Comparison of ENCODE assay signal across 19 cellular contexts in genomic region chr12:92277795-92278194, GRCh38.
"Had no signal": no experiment of that assay in that cellular context is flagged by ENCODE, and none has a peak within 500 bp of the region (broad histone marks: within the 10 kb centered on the region; RNA-seq: fewer than 3 reads in every experiment).

No MANE protein-coding gene starts in this region.

- H3K4me3 ChIP-seq: cardiac muscle cell, lower lobe of right lung, thoracic aorta had no signal

- H3K4me1 Mint-ChIP-seq: activated B cell treated with CpG ODN at 0.5 μM for 24 hours had no signal

- DNase-seq: activated B cell treated with CpG ODN at 0.5 μM for 24 hours; activated CD4-positive, alpha-beta T cell treated with anti-CD3 and anti-CD28 coated beads, Interleukin-2, amount 50 U/mL, for 1 hour; activated effector memory CD4-positive, alpha-beta T cell treated with Interleukin-2 at 50 U/mL for 16 hours; amniotic stem cell; effector memory CD8-positive, alpha-beta T cell; hypothalamus; islet precursor cell; left colon; lower lobe of right lung; SIG-M5; stimulated activated CD4-positive, alpha-beta T cell treated with anti-CD3 and anti-CD28 coated beads, Interleukin-2, amount 100 ng/mL, for 24 hours; T-cell had no signal

- H3K9me3 ChIP-seq: lower lobe of right lung, neutrophil, thoracic aorta had no signal

- H3K4me3 Mint-ChIP-seq: activated B cell treated with CpG ODN at 0.5 μM for 24 hours; activated naive CD8-positive, alpha-beta T cell; effector memory CD8-positive, alpha-beta T cell; natural killer cell treated with Interleukin-12 subunit alpha and Interleukin-12 subunit beta and Interleukin-15 and Interleukin-18, amount 100 ng/mL, for 72 hours; T-cell had no signal

- H3K36me3 Mint-ChIP-seq: natural killer cell treated with Interleukin-12 subunit alpha and Interleukin-12 subunit beta and Interleukin-15 and Interleukin-18, amount 100 ng/mL, for 72 hours; T-cell had no signal

- ATAC-seq: effector memory CD8-positive, alpha-beta T cell; left colon; lower lobe of right lung; natural killer cell treated with Interleukin-12 subunit alpha and Interleukin-12 subunit beta and Interleukin-15 and Interleukin-18, amount 100 ng/mL, for 72 hours; SK-N-SH treated with all-trans-retinoic acid at 6 μM for 48 hours; T-cell had no signal

- H3K27me3 ChIP-seq: cardiac muscle cell, neutrophil had no signal

- H3K27ac Mint-ChIP-seq: activated B cell treated with CpG ODN at 0.5 μM for 24 hours; effector memory CD8-positive, alpha-beta T cell; T-cell had no signal

- H3K36me3 ChIP-seq: cardiac muscle cell, lower lobe of right lung, neutrophil, thoracic aorta had no signal

- H3K27me3 Mint-ChIP-seq: activated B cell treated with CpG ODN at 0.5 μM for 24 hours; activated naive CD8-positive, alpha-beta T cell; effector memory CD8-positive, alpha-beta T cell; T-cell had no signal

- H3K4me1 ChIP-seq: lower lobe of right lung, parathyroid adenoma had no signal

- H3K9me3 Mint-ChIP-seq: activated B cell treated with CpG ODN at 0.5 μM for 24 hours; effector memory CD8-positive, alpha-beta T cell; natural killer cell treated with Interleukin-12 subunit alpha and Interleukin-12 subunit beta and Interleukin-15 and Interleukin-18, amount 100 ng/mL, for 72 hours; T-cell had no signal

- H3K27ac ChIP-seq: cardiac muscle cell, lower lobe of right lung, neutrophil had no signal
